30 cellular contexts compared by ENCODE assay signal in genomic region chr19:32909257-32909656, GRCh38. TPM values are rescaled to one million over a fixed set of nuclear protein-coding genes. Genes with fewer than 3 reads are reported as not detected.
"Had no signal": no experiment of that assay in that cellular context is flagged by ENCODE, and none has a peak within 500 bp of the region (broad histone marks: within the 10 kb centered on the region; RNA-seq: fewer than 3 reads in every experiment).

No MANE protein-coding gene starts in this region.

- ATAC-seq: activated CD4-positive, alpha-beta T cell treated with anti-CD3 and anti-CD28 coated beads for 36 hours; Panc1; SK-N-SH treated with all-trans-retinoic acid at 6 μM for 48 hours; T-helper 17 cell had no signal

- H3K27ac ChIP-seq: adrenal gland, SJCRH30, WERI-Rb-1 had no signal

- H3K4me3 Mint-ChIP-seq: activated CD4-positive, alpha-beta memory T cell treated with anti-CD3 and anti-CD28 coated beads, Interleukin-2, amount 10 ng/mL, durations not matched to agents 7 days and 5 days; activated CD4-positive, alpha-beta T cell treated with anti-CD3 and anti-CD28 coated beads for 36 hours; activated naive CD8-positive, alpha-beta T cell treated with anti-CD3 and anti-CD28 coated beads, Interleukin-2, amount 10 ng/mL, durations not matched to agents 7 days and 5 days; T-helper 17 cell had no signal

- FAIRE-seq: TTC549 had no signal

- H3K27ac Mint-ChIP-seq: activated CD4-positive, alpha-beta memory T cell treated with anti-CD3 and anti-CD28 coated beads, Interleukin-2, amount 10 ng/mL, durations not matched to agents 7 days and 5 days; activated CD4-positive, alpha-beta T cell treated with anti-CD3 and anti-CD28 coated beads for 36 hours; activated naive CD8-positive, alpha-beta T cell treated with anti-CD3 and anti-CD28 coated beads, Interleukin-2, amount 10 ng/mL, durations not matched to agents 7 days and 5 days; T-helper 17 cell had no signal

- H3K9me3 Mint-ChIP-seq: activated CD4-positive, alpha-beta memory T cell treated with anti-CD3 and anti-CD28 coated beads, Interleukin-2, amount 10 ng/mL, durations not matched to agents 7 days and 5 days had no signal

- H3K9me3 ChIP-seq: adrenal gland, SJCRH30 had no signal

- H3K4me1 ChIP-seq: adrenal gland, breast epithelium, SJCRH30 had no signal

- H3K4me1 Mint-ChIP-seq: activated CD4-positive, alpha-beta memory T cell treated with anti-CD3 and anti-CD28 coated beads, Interleukin-2, amount 10 ng/mL, durations not matched to agents 7 days and 5 days; activated CD4-positive, alpha-beta T cell treated with anti-CD3 and anti-CD28 coated beads for 36 hours; activated naive CD8-positive, alpha-beta T cell treated with anti-CD3 and anti-CD28 coated beads, Interleukin-2, amount 10 ng/mL, durations not matched to agents 7 days and 5 days; T-helper 17 cell had no signal

- H3K4me3 ChIP-seq: adrenal gland, breast epithelium, SJCRH30 had no signal

- DNase-seq: activated CD4-positive, alpha-beta memory T cell treated with anti-CD3 and anti-CD28 coated beads, Interleukin-2, amount 10 ng/mL, durations not matched to agents 7 days and 5 days; activated CD4-positive, alpha-beta T cell treated with anti-CD3 and anti-CD28 coated beads for 36 hours; activated CD4-positive, alpha-beta T cell treated with anti-CD3 and anti-CD28 coated beads, Interleukin-2, amount 50 U/mL, for 1 hour; activated naive CD4-positive, alpha-beta T cell treated with anti-CD3 and anti-CD28 coated beads, Interleukin-2, amount 50 U/mL, for 16 hours; activated naive CD8-positive, alpha-beta T cell treated with anti-CD3 and anti-CD28 coated beads, Interleukin-2, amount 10 ng/mL, durations not matched to agents 7 days and 5 days; activated T-cell treated with anti-CD3 and anti-CD28 coated beads for 4 hours; adrenal gland; aorta; caudate nucleus; MM.1S; NCI-H1105; NCI-H1436; NCI-H1694 treated with DMSO at 0.1 percent for 48 hours; NCI-H2029 treated with DMSO at 0.1 percent for 48 hours; NCI-H345; NCI-H510A; NCI-H526 treated with DMSO at 0.1 percent for 48 hours; NCI-H82; Right ventricle myocardium superior; RPMI8226; T-helper 17 cell; T-helper 9 cell; WERI-Rb-1 had no signal

- H3K36me3 ChIP-seq: adrenal gland, breast epithelium had no signal

- H3K27me3 ChIP-seq: adrenal gland, breast epithelium, SJCRH30 had no signal

RNA-seq across cellular contexts. Expression of gene SLC7A9, which starts 39.7 kb away (rescaled TPM):
- total RNA-seq: activated CD8-positive, alpha-beta memory T cell treated with anti-CD3 and anti-CD28 coated beads for 36 hours; OCI-LY7; Right ventricle myocardium superior; SJCRH30 had no signal
